In genomic region chr13:87093399-87093798, GRCh38 we compare ENCODE assay signal across 25 cellular contexts.
"Had no signal": no experiment of that assay in that cellular context is flagged by ENCODE, and none has a peak within 500 bp of the region (broad histone marks: within the 10 kb centered on the region; RNA-seq: fewer than 3 reads in every experiment).

No MANE protein-coding gene starts in this region.

- H3K36me3 Mint-ChIP-seq: activated naive CD8-positive, alpha-beta T cell had no signal

- H3K27me3 ChIP-seq: brain microvascular endothelial cell had no signal

- H3K27me3 Mint-ChIP-seq: activated CD4-positive, alpha-beta memory T cell treated with anti-CD3 and anti-CD28 coated beads, Interleukin-2, amount 10 ng/mL, durations not matched to agents 7 days and 5 days; activated CD4-positive, alpha-beta T cell treated with anti-CD3 and anti-CD28 coated beads for 36 hours; activated naive CD8-positive, alpha-beta T cell; activated T-helper 17 cell treated with anti-CD3 and anti-CD28 coated beads, Interleukin-2, amount 50 U/mL, for 72 hours; T-helper 17 cell had no signal

- H3K9me3 Mint-ChIP-seq: activated CD4-positive, alpha-beta memory T cell treated with anti-CD3 and anti-CD28 coated beads, Interleukin-2, amount 10 ng/mL, durations not matched to agents 7 days and 5 days; activated naive CD4-positive, alpha-beta T cell treated with anti-CD3 and anti-CD28 coated beads for 36 hours had no signal

- ATAC-seq: activated CD4-positive, alpha-beta T cell treated with anti-CD3 and anti-CD28 coated beads for 36 hours; activated T-helper 17 cell treated with anti-CD3 and anti-CD28 coated beads, Interleukin-2, amount 50 U/mL, for 72 hours; T-helper 17 cell had no signal

- H3K4me3 ChIP-seq: cardiac muscle cell had no signal

- H3K4me1 Mint-ChIP-seq: activated CD4-positive, alpha-beta memory T cell treated with anti-CD3 and anti-CD28 coated beads, Interleukin-2, amount 10 ng/mL, durations not matched to agents 7 days and 5 days; activated CD4-positive, alpha-beta T cell treated with anti-CD3 and anti-CD28 coated beads for 36 hours; activated T-helper 17 cell treated with anti-CD3 and anti-CD28 coated beads, Interleukin-2, amount 50 U/mL, for 72 hours; T-helper 17 cell had no signal

- DNase-seq: activated CD4-positive, alpha-beta memory T cell treated with anti-CD3 and anti-CD28 coated beads, Interleukin-2, amount 10 ng/mL, durations not matched to agents 7 days and 5 days; activated CD4-positive, alpha-beta T cell treated with anti-CD3 and anti-CD28 coated beads for 36 hours; activated CD4-positive, alpha-beta T cell treated with anti-CD3 and anti-CD28 coated beads, Interleukin-2, amount 50 U/mL, for 1 hour; activated gamma-delta T cell; activated naive CD4-positive, alpha-beta T cell treated with anti-CD3 and anti-CD28 coated beads for 36 hours; activated T-cell treated with anti-CD3 and anti-CD28 coated beads for 4 hours; activated T-cell treated with anti-CD3 and anti-CD28 coated beads, Interleukin-2, amount 50 U/mL, for 48 hours; amygdala; brain microvascular endothelial cell; Kasumi-1; NCI-H1048; NCI-H146; NCI-H187 treated with DMSO at 0.1 percent for 48 hours; NCI-H2081 treated with DMSO at 0.1 percent for 48 hours; NCI-H446; NCI-H526; NK-92 treated with Interleukin-12 subunit alpha and Interleukin-12 subunit beta, amount 100 ng/mL, for 24 hours; OCI-M1; SIG-M5; T-helper 17 cell; T-helper 9 cell; WERI-Rb-1 had no signal

- H3K36me3 ChIP-seq: brain microvascular endothelial cell, cardiac muscle cell, WERI-Rb-1 had no signal

- H3K27ac Mint-ChIP-seq: activated CD4-positive, alpha-beta memory T cell treated with anti-CD3 and anti-CD28 coated beads, Interleukin-2, amount 10 ng/mL, durations not matched to agents 7 days and 5 days; activated CD4-positive, alpha-beta T cell treated with anti-CD3 and anti-CD28 coated beads for 36 hours; activated naive CD4-positive, alpha-beta T cell treated with anti-CD3 and anti-CD28 coated beads for 36 hours; activated naive CD8-positive, alpha-beta T cell; activated T-helper 17 cell treated with anti-CD3 and anti-CD28 coated beads, Interleukin-2, amount 50 U/mL, for 72 hours; T-helper 17 cell had no signal

- H3K27ac ChIP-seq: brain microvascular endothelial cell, cardiac muscle cell, WERI-Rb-1 had no signal

- H3K4me3 Mint-ChIP-seq: activated CD4-positive, alpha-beta memory T cell treated with anti-CD3 and anti-CD28 coated beads, Interleukin-2, amount 10 ng/mL, durations not matched to agents 7 days and 5 days; activated CD4-positive, alpha-beta T cell treated with anti-CD3 and anti-CD28 coated beads for 36 hours; activated naive CD4-positive, alpha-beta T cell treated with anti-CD3 and anti-CD28 coated beads for 36 hours; activated naive CD8-positive, alpha-beta T cell; activated T-helper 17 cell treated with anti-CD3 and anti-CD28 coated beads, Interleukin-2, amount 50 U/mL, for 72 hours; T-helper 17 cell had no signal
